Comparison of ENCODE assay signal across 12 cellular contexts in the genomic region with DNA sequence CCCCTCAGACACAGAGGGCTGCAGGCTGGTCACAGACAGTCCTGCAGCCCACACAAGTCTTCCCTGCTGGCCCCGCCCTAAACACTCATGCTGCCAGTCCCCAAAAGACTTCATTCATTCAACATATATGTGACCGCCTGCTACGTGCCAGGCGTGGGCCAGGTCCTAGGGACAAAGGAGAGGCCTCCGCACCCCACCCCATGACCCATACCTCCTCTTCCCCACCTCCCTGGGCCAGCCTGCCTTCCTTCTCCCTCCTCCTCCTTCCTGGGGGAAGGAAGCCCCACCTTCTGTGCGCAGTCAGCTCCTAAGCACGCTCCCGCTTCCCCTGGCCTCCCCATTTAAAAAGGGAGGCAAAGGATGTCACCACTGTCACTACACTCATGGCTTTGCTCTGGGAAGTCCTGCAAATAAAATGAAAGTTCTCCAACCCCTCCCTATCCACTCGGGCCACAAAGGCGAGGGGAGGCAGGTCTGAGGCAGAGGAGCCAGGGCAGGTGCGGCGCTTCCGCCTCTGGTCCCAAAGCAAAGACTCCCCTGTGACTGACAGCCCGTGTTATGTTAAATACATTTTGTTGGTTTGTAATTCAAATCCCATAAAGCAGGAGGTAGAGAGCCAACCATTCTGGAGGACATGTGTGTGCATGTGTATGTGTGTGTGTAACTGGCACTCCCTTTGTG. TPM values are rescaled to one million over a fixed set of nuclear protein-coding genes. Genes with fewer than 3 reads are reported as not detected.
DNase-seq lines count a peak whose midpoint lies in the region; ATAC-seq, FAIRE-seq and TF ChIP-seq lines count a peak whose summit lies in the region.
"Had no signal": no experiment of that assay in that cellular context is flagged by ENCODE, and none has a peak within 500 bp of the region (broad histone marks: within the 10 kb centered on the region; RNA-seq: fewer than 3 reads in every experiment).

No MANE protein-coding gene starts in this region.

- no peaks in the 10 kb centered on the region for H3K9me3 Mint-ChIP-seq in activated T-helper 17 cell treated with anti-CD3 and anti-CD28 coated beads, Interleukin-2, amount 50 U/mL, for 72 hours

- H3K4me3 ChIP-seq in AG10803 (ENCODE audit: low read length) (peak overlapping the region; percentile 5; the same call in 1 of the 2 replicates), DOHH2 (ENCODE audit: low read length) (peak overlapping the region; percentile 64), HepG2 (replicated peaks in 1 of 3; ENCODE audit: insufficient read depth in 1 of 3, low read depth in 2 of 3, low read length in 3 of 3) (no peak overlapping the region; a peak in 2 of 6 replicates), testis (no peak overlapping the region)
- no peak overlapping the region for H3K4me3 ChIP-seq in effector memory CD4-positive, alpha-beta T cell (ENCODE audit: insufficient read depth, low read depth, low read length, poor library complexity, severe bottlenecking)

- peak overlapping the region; percentile 37 for H3K4me3 Mint-ChIP-seq in activated T-helper 17 cell treated with anti-CD3 and anti-CD28 coated beads, Interleukin-2, amount 50 U/mL, for 72 hours

- no TSS peak for BruUV-seq in HepG2 (replicated peaks; lab: Mats Ljungman, UMichigan)

- no peaks in the 10 kb centered on the region for H3F3A ChIP-seq in DOHH2 (ENCODE audit: control insufficient read depth, insufficient read depth)

- no peaks in the 10 kb centered on the region for H4K20me1 ChIP-seq in DOHH2 (ENCODE audit: control insufficient read depth, insufficient read depth, low read depth, low read length)
- H4K20me1 ChIP-seq in HepG2 (ENCODE audit: insufficient read depth, low read length) = no peaks in the 10 kb centered on the region

- no peak overlapping the region for H3K9ac ChIP-seq in HepG2 (ENCODE audit: insufficient read depth, low read depth, low read length)

- H2AFZ ChIP-seq in HepG2 (ENCODE audit: low read length) = no peak overlapping the region

- no peaks in the 10 kb centered on the region for H3K27me3 Mint-ChIP-seq in activated T-helper 17 cell treated with anti-CD3 and anti-CD28 coated beads, Interleukin-2, amount 50 U/mL, for 72 hours

- H3K36me3 Mint-ChIP-seq in activated T-helper 17 cell treated with anti-CD3 and anti-CD28 coated beads, Interleukin-2, amount 50 U/mL, for 72 hours (ENCODE audit: low read depth) = no peaks in the 10 kb centered on the region

- peak overlapping the region; percentile 63 for H3K27ac Mint-ChIP-seq in activated T-helper 17 cell treated with anti-CD3 and anti-CD28 coated beads, Interleukin-2, amount 50 U/mL, for 72 hours

- POLR2A ChIA-PET in HepG2 (lab: Yijun Ruan, JAX) (no interaction called here), HEK293T (lab: Yijun Ruan, JAX) (interaction anchor here (2.1 kb wide), 1 partner anchor 9 kb away, joined by 8 read pairs; a partner anchor contains a TSS)

- peak overlapping the region; percentile 70 for H3K4me2 ChIP-seq in DOHH2 (ENCODE audit: low read length)
- peak overlapping the region; percentile 45 for H3K4me2 ChIP-seq in HepG2 (ENCODE audit: low read depth, low read length)

- no peaks in the 10 kb centered on the region for H3K27me3 ChIP-seq in DOHH2 (ENCODE audit: control insufficient read depth, low read length)
- no peaks in the 10 kb centered on the region for H3K27me3 ChIP-seq in HepG2 (ENCODE audit: control insufficient read depth in 1 of 2, insufficient read depth in 2 of 2, low read length in 2 of 2)
- H3K27me3 ChIP-seq in testis = no peaks in the 10 kb centered on the region
- H3K27me3 ChIP-seq in effector memory CD4-positive, alpha-beta T cell (replicated peaks; ENCODE audit: control insufficient read depth, insufficient read depth, low read length, poor library complexity, severe bottlenecking) = no peaks in the 10 kb centered on the region

- no peaks in the 10 kb centered on the region for H3K79me2 ChIP-seq in DOHH2 (ENCODE audit: control insufficient read depth, low read length)
- H3K79me2 ChIP-seq in HepG2 (ENCODE audit: insufficient read depth, low read length) = no peaks in the 10 kb centered on the region

- in situ Hi-C loops in HepG2 (cut with HindIII; ENCODE audit: extremely low pct_ligation_motif_present, low pct_unique_long_range_greater_than_20kb) = no loop called here

- H3K9me3 ChIP-seq in DOHH2 (ENCODE audit: control insufficient read depth, insufficient read depth, low read length) (no peaks in the 10 kb centered on the region), HepG2 (ENCODE audit: low read length) (no peaks in the 10 kb centered on the region), testis (no peaks in the 10 kb centered on the region)
- no peaks in the 10 kb centered on the region for H3K9me3 ChIP-seq in effector memory CD4-positive, alpha-beta T cell (ENCODE audit: control insufficient read depth, low read length)

- CTCF ChIA-PET in HepG2 (lab: Yijun Ruan, JAX; ENCODE audit: low intra/inter-chr PET ratio, low total read pairs) (no interaction called here), HEK293T (lab: Yijun Ruan, JAX) (no interaction called here)

- TF ChIP-seq EP300 in HepG2 (IDR thresholded peaks at IDR 0.05; ENCODE audit: low read depth in 2 of 2, low read length in 2 of 2) (no peak), HepG2 (CRISPR knock-in tag; IDR thresholded peaks at IDR 0.05; ENCODE audit: borderline replicate concordance) (no peak)

- H3K4me1 Mint-ChIP-seq in activated T-helper 17 cell treated with anti-CD3 and anti-CD28 coated beads, Interleukin-2, amount 50 U/mL, for 72 hours = no peaks in the 10 kb centered on the region

- TF ChIP-seq CTCF in AG10803 (conservative IDR thresholded peaks at IDR 0.05; ENCODE audit: low read length) = no peak
- no peak for TF ChIP-seq CTCF in DOHH2 (IDR thresholded peaks at IDR 0.05; ENCODE audit: low read depth, low read length, poor library complexity, severe bottlenecking)
- TF ChIP-seq CTCF in HepG2 (CRISPR knock-in tag; IDR thresholded peaks at IDR 0.05) = no peak
- no peak for TF ChIP-seq CTCF in testis (IDR thresholded peaks at IDR 0.05)

- peaks cover 29% of the 10 kb centered on the region for H3K4me1 ChIP-seq in DOHH2 (ENCODE audit: control insufficient read depth, low read length)
- peaks cover 14% of the 10 kb centered on the region for H3K4me1 ChIP-seq in HepG2 (ENCODE audit: insufficient read depth, low read length)
- H3K4me1 ChIP-seq in testis = peaks cover 18% of the 10 kb centered on the region
- peaks cover 3% of the 10 kb centered on the region for H3K4me1 ChIP-seq in effector memory CD4-positive, alpha-beta T cell (ENCODE audit: control insufficient read depth, insufficient read depth, low read length, poor library complexity, severe bottlenecking)

- TF ChIP-seq RAD21 in HepG2 (CRISPR knock-in tag; IDR thresholded peaks at IDR 0.05) = no peak

- no peak overlapping the region for H3K27ac ChIP-seq in DOHH2 (ENCODE audit: low read depth, low read length)
- H3K27ac ChIP-seq in HepG2 (ENCODE audit: extremely low read length, insufficient read depth, low read length) = no peak overlapping the region
- no peak overlapping the region for H3K27ac ChIP-seq in testis
- H3K27ac ChIP-seq in effector memory CD4-positive, alpha-beta T cell (ENCODE audit: insufficient read depth, low read length, poor library complexity, severe bottlenecking) = no peak overlapping the region

- intact Hi-C loops in HepG2 (cut with micrococcal nuclease; ENCODE audit: unreplicated experiment) = no loop called here
- intact Hi-C loops in testis (cut with DNase I; ENCODE audit: low total_unique reads) = no loop called here

- H3K36me3 ChIP-seq in DOHH2 (ENCODE audit: control insufficient read depth, low read length) = no peaks in the 10 kb centered on the region
- H3K36me3 ChIP-seq in HepG2 (replicated peaks in 1 of 2; ENCODE audit: control insufficient read depth in 1 of 2, insufficient read depth in 2 of 2, low read length in 2 of 2) = no peaks in the 10 kb centered on the region
- no peaks in the 10 kb centered on the region for H3K36me3 ChIP-seq in testis (ENCODE audit: low read depth, missing control alignments)
- no peaks in the 10 kb centered on the region for H3K36me3 ChIP-seq in effector memory CD4-positive, alpha-beta T cell (ENCODE audit: control insufficient read depth, insufficient read depth, low read length)

- no peaks in the 10 kb centered on the region for H3K9me2 ChIP-seq in DOHH2 (replicated peaks; ENCODE audit: control insufficient read depth, low read length)

- ATAC-seq in activated T-helper 17 cell treated with anti-CD3 and anti-CD28 coated beads, Interleukin-2, amount 50 U/mL, for 72 hours (replicated peaks) = no peak
- ATAC-seq in HepG2 = peak; percentile 20; the same call in 2 of the 3 replicates

- TF ChIP-seq POLR2A in HepG2 (IDR thresholded peaks at IDR 0.05; ENCODE audit: insufficient read depth in 1 of 2, low read depth in 2 of 2, low read length in 2 of 2) (no peak), testis (IDR thresholded peaks at IDR 0.05) (no peak)

- no peak for FAIRE-seq in HepG2 (lab: Jason Lieb, UNC)

- 31% methylated on average over 13 of the region's 14 CpGs for WGBS in HepG2 (ENCODE audit: low lambda C conversion rate)
- 42 to 60% methylated on average over 13 to 14 of the region's 14 CpGs for WGBS in testis, 2 donors

- DNase-seq in AG10803 (ENCODE audit: low read depth) (no peak), HepG2 (ENCODE audit: low spot score) (no peak), DMS53 (lab: John Stamatoyannopoulos, UW) (no peak), testis (no peak), HEK293T (ENCODE audit: extremely low spot score) (no peak)
- no peak for DNase-seq in effector memory CD4-positive, alpha-beta T cell
- DNase-seq: dermis blood vessel endothelial cell; DMS 273 treated with DMSO at 0.1 percent for 48 hours; stimulated activated CD4-positive, alpha-beta T cell treated with anti-CD3 and anti-CD28 coated beads, Interleukin-1b, Interleukin-23, amount 100 ng/mL, for 48 hours had no signal

RNA-seq across cellular contexts. Expression of a gene that starts 9.0 kb away (rescaled TPM):
- not detected for total RNA-seq in activated T-helper 17 cell treated with anti-CD3 and anti-CD28 coated beads, Interleukin-2, amount 50 U/mL, for 72 hours
- total RNA-seq in HepG2 (2016; rRNA removed; fragmentation: Illumina TruSeq; extraction: Trizol) (0.38 and 0.44 TPM in 2 replicates), testis (10 to 100 TPM; 61.6 to 70.0 TPM)
- 0.44 and 0.81 TPM in 2 replicates for total RNA-seq in HepG2 (2016; cell fraction: cytosol; rRNA removed; fragmentation: Illumina TruSeq; extraction: Trizol; ENCODE audit: low read depth)
- total RNA-seq in HepG2 (2016; cell fraction: insoluble cytoplasmic fraction; rRNA removed; fragmentation: Illumina TruSeq; extraction: Trizol) = 0.15 TPM in 1 of 2 replicates, not detected in the other
- 0.14 and 0.65 TPM in 2 replicates for total RNA-seq in HepG2 (2016; cell fraction: membrane; rRNA removed; fragmentation: Illumina TruSeq; extraction: Trizol)
- total RNA-seq in HepG2 (2016; cell fraction: nucleus; rRNA removed; fragmentation: Illumina TruSeq; extraction: Trizol) = 0.31 TPM in 1 of 2 replicates, not detected in the other
- polyA plus RNA-seq in HepG2 (2011; rRNA removed) (0.27 TPM in 1 of 2 replicates, not detected in the other), testis (ENCODE audit: insufficient read depth, low read depth, low replicate concordance) (238 TPM)
- 0.03 and 0.16 TPM in 2 replicates for polyA plus RNA-seq in HepG2 (2011; cell fraction: cytosol; rRNA removed)
- not detected in 2 replicates for polyA plus RNA-seq in HepG2 (2011; cell fraction: nucleus; rRNA removed)
- polyA plus RNA-seq in HepG2 (2012) = 0.12 and 0.21 TPM in 2 replicates
- 0.15 and 0.24 TPM in 2 replicates for polyA plus RNA-seq in HepG2 (2016; cell fraction: cytosol; fragmentation: Illumina TruSeq; extraction: Trizol; ENCODE audit: low read depth)
- polyA plus RNA-seq in HepG2 (2016; cell fraction: insoluble cytoplasmic fraction; fragmentation: Illumina TruSeq; extraction: Trizol; ENCODE audit: low read depth) = 0.34 and 0.57 TPM in 2 replicates
- 0.17 and 0.40 TPM in 2 replicates for polyA plus RNA-seq in HepG2 (2016; cell fraction: membrane; fragmentation: Illumina TruSeq; extraction: Trizol; ENCODE audit: low read depth)
- not detected in 2 replicates for polyA plus RNA-seq in HepG2 (2016; cell fraction: nucleus; fragmentation: Illumina TruSeq; extraction: Trizol; ENCODE audit: insufficient read depth, low read depth)
- polyA minus RNA-seq in HepG2 (2011; rRNA and poly(A)+ RNA removed; ENCODE audit: low replicate concordance) = 0.70 TPM in 1 of 2 replicates, not detected in the other
- not detected in 2 replicates for polyA minus RNA-seq in HepG2 (2011; cell fraction: cytosol; rRNA and poly(A)+ RNA removed)
- 0.50 TPM in 1 of 2 replicates, not detected in the other for polyA minus RNA-seq in HepG2 (2011; cell fraction: nucleus; rRNA and poly(A)+ RNA removed)

RNA-seq across cellular contexts. Expression of a gene that starts 9.3 kb away (rescaled TPM):
- total RNA-seq in activated T-helper 17 cell treated with anti-CD3 and anti-CD28 coated beads, Interleukin-2, amount 50 U/mL, for 72 hours = 10 to 100 TPM; 14.0 to 15.7 TPM
- 6.6 and 15.9 TPM in 2 replicates for total RNA-seq in HepG2 (2016; rRNA removed; fragmentation: Illumina TruSeq; extraction: Trizol)
- 34.4 and 34.9 TPM in 2 replicates for total RNA-seq in HepG2 (2016; cell fraction: cytosol; rRNA removed; fragmentation: Illumina TruSeq; extraction: Trizol; ENCODE audit: low read depth)
- total RNA-seq in HepG2 (2016; cell fraction: insoluble cytoplasmic fraction; rRNA removed; fragmentation: Illumina TruSeq; extraction: Trizol) = 6.2 and 13.8 TPM in 2 replicates
- 29.2 and 30.9 TPM in 2 replicates for total RNA-seq in HepG2 (2016; cell fraction: membrane; rRNA removed; fragmentation: Illumina TruSeq; extraction: Trizol)
- total RNA-seq in HepG2 (2016; cell fraction: nucleus; rRNA removed; fragmentation: Illumina TruSeq; extraction: Trizol) = 17.3 and 17.4 TPM in 2 replicates
- polyA plus RNA-seq in HepG2 (2011; rRNA removed) = 11.4 and 14.4 TPM in 2 replicates
- polyA plus RNA-seq in HepG2 (2011; cell fraction: cytosol; rRNA removed) = 5.8 and 7.5 TPM in 2 replicates
- polyA plus RNA-seq in HepG2 (2011; cell fraction: nucleus; rRNA removed) = 58.0 and 68.7 TPM in 2 replicates
- polyA plus RNA-seq in HepG2 (2012) = 6.3 and 7.6 TPM in 2 replicates
- polyA plus RNA-seq in HepG2 (2016; cell fraction: cytosol; fragmentation: Illumina TruSeq; extraction: Trizol; ENCODE audit: low read depth) = 2.4 and 2.5 TPM in 2 replicates
- 3.9 and 5.0 TPM in 2 replicates for polyA plus RNA-seq in HepG2 (2016; cell fraction: insoluble cytoplasmic fraction; fragmentation: Illumina TruSeq; extraction: Trizol; ENCODE audit: low read depth)
- polyA plus RNA-seq in HepG2 (2016; cell fraction: membrane; fragmentation: Illumina TruSeq; extraction: Trizol; ENCODE audit: low read depth) = 3.0 and 4.2 TPM in 2 replicates
- 32.9 and 37.2 TPM in 2 replicates for polyA plus RNA-seq in HepG2 (2016; cell fraction: nucleus; fragmentation: Illumina TruSeq; extraction: Trizol; ENCODE audit: insufficient read depth, low read depth)
- 23.8 and 32.8 TPM in 2 replicates for polyA minus RNA-seq in HepG2 (2011; rRNA and poly(A)+ RNA removed; ENCODE audit: low replicate concordance)
- polyA minus RNA-seq in HepG2 (2011; cell fraction: cytosol; rRNA and poly(A)+ RNA removed) = 3.9 and 4.8 TPM in 2 replicates
- 25.6 and 28.0 TPM in 2 replicates for polyA minus RNA-seq in HepG2 (2011; cell fraction: nucleus; rRNA and poly(A)+ RNA removed)
- 10 to 100 TPM; 40.4 to 40.6 TPM for total RNA-seq in testis
- polyA plus RNA-seq in testis (ENCODE audit: insufficient read depth, low read depth, low replicate concordance) = 18.6 TPM

RNA-seq across cellular contexts. Expression of a gene that starts 23.6 kb away (rescaled TPM):
- total RNA-seq in activated T-helper 17 cell treated with anti-CD3 and anti-CD28 coated beads, Interleukin-2, amount 50 U/mL, for 72 hours = 10 to 100 TPM in 1 of 2 donors, 1 to 10 TPM in 1; 9.7 to 12.5 TPM
- total RNA-seq in HepG2 (2016; rRNA removed; fragmentation: Illumina TruSeq; extraction: Trizol) = 8.1 and 12.2 TPM in 2 replicates
- 1.6 and 1.9 TPM in 2 replicates for total RNA-seq in HepG2 (2016; cell fraction: cytosol; rRNA removed; fragmentation: Illumina TruSeq; extraction: Trizol; ENCODE audit: low read depth)
- 8.1 and 12.2 TPM in 2 replicates for total RNA-seq in HepG2 (2016; cell fraction: insoluble cytoplasmic fraction; rRNA removed; fragmentation: Illumina TruSeq; extraction: Trizol)
- total RNA-seq in HepG2 (2016; cell fraction: membrane; rRNA removed; fragmentation: Illumina TruSeq; extraction: Trizol) = 3.8 and 4.4 TPM in 2 replicates
- 9.6 and 15.9 TPM in 2 replicates for total RNA-seq in HepG2 (2016; cell fraction: nucleus; rRNA removed; fragmentation: Illumina TruSeq; extraction: Trizol)
- polyA plus RNA-seq in HepG2 (2011; rRNA removed) = 6.1 and 7.4 TPM in 2 replicates
- 3.0 and 4.9 TPM in 2 replicates for polyA plus RNA-seq in HepG2 (2011; cell fraction: cytosol; rRNA removed)
- polyA plus RNA-seq in HepG2 (2011; cell fraction: nucleus; rRNA removed) = 17.2 and 20.4 TPM in 2 replicates
- 3.2 and 3.5 TPM in 2 replicates for polyA plus RNA-seq in HepG2 (2012)
- 0.76 and 0.78 TPM in 2 replicates for polyA plus RNA-seq in HepG2 (2016; cell fraction: cytosol; fragmentation: Illumina TruSeq; extraction: Trizol; ENCODE audit: low read depth)
- 5.1 and 5.9 TPM in 2 replicates for polyA plus RNA-seq in HepG2 (2016; cell fraction: insoluble cytoplasmic fraction; fragmentation: Illumina TruSeq; extraction: Trizol; ENCODE audit: low read depth)
- 1.9 and 2.5 TPM in 2 replicates for polyA plus RNA-seq in HepG2 (2016; cell fraction: membrane; fragmentation: Illumina TruSeq; extraction: Trizol; ENCODE audit: low read depth)
- polyA plus RNA-seq in HepG2 (2016; cell fraction: nucleus; fragmentation: Illumina TruSeq; extraction: Trizol; ENCODE audit: insufficient read depth, low read depth) = 19.3 and 24.8 TPM in 2 replicates
- polyA minus RNA-seq in HepG2 (2011; rRNA and poly(A)+ RNA removed; ENCODE audit: low replicate concordance) = 17.1 and 19.6 TPM in 2 replicates
- polyA minus RNA-seq in HepG2 (2011; cell fraction: cytosol; rRNA and poly(A)+ RNA removed) = 2.6 and 3.3 TPM in 2 replicates
- polyA minus RNA-seq in HepG2 (2011; cell fraction: nucleus; rRNA and poly(A)+ RNA removed) = 11.8 and 12.1 TPM in 2 replicates
- 10 to 100 TPM; 24.3 to 24.9 TPM for total RNA-seq in testis
- 12.5 TPM for polyA plus RNA-seq in testis (ENCODE audit: insufficient read depth, low read depth, low replicate concordance)

RNA-seq across cellular contexts. Expression of a gene that starts 44.8 kb away (rescaled TPM):
- not detected for total RNA-seq in activated T-helper 17 cell treated with anti-CD3 and anti-CD28 coated beads, Interleukin-2, amount 50 U/mL, for 72 hours
- total RNA-seq in HepG2 (2016; rRNA removed; fragmentation: Illumina TruSeq; extraction: Trizol) = 0.22 TPM in 1 of 2 replicates, not detected in the other
- total RNA-seq in HepG2 (2016; cell fraction: cytosol; rRNA removed; fragmentation: Illumina TruSeq; extraction: Trizol; ENCODE audit: low read depth) = not detected in 2 replicates
- total RNA-seq in HepG2 (2016; cell fraction: insoluble cytoplasmic fraction; rRNA removed; fragmentation: Illumina TruSeq; extraction: Trizol) = not detected in 2 replicates
- total RNA-seq in HepG2 (2016; cell fraction: membrane; rRNA removed; fragmentation: Illumina TruSeq; extraction: Trizol) = not detected in 2 replicates
- total RNA-seq in HepG2 (2016; cell fraction: nucleus; rRNA removed; fragmentation: Illumina TruSeq; extraction: Trizol) = not detected in 2 replicates
- 0.31 TPM in 1 of 2 replicates, not detected in the other for polyA plus RNA-seq in HepG2 (2011; rRNA removed)
- polyA plus RNA-seq in HepG2 (2011; cell fraction: cytosol; rRNA removed) = not detected in 2 replicates
- polyA plus RNA-seq in HepG2 (2011; cell fraction: nucleus; rRNA removed) = 0.29 and 0.43 TPM in 2 replicates
- 0.50 TPM in 1 of 2 replicates, not detected in the other for polyA plus RNA-seq in HepG2 (2012)
- polyA plus RNA-seq in HepG2 (2016; cell fraction: cytosol; fragmentation: Illumina TruSeq; extraction: Trizol; ENCODE audit: low read depth) = not detected in 2 replicates
- not detected in 2 replicates for polyA plus RNA-seq in HepG2 (2016; cell fraction: insoluble cytoplasmic fraction; fragmentation: Illumina TruSeq; extraction: Trizol; ENCODE audit: low read depth)
- not detected in 2 replicates for polyA plus RNA-seq in HepG2 (2016; cell fraction: membrane; fragmentation: Illumina TruSeq; extraction: Trizol; ENCODE audit: low read depth)
- not detected in 2 replicates for polyA plus RNA-seq in HepG2 (2016; cell fraction: nucleus; fragmentation: Illumina TruSeq; extraction: Trizol; ENCODE audit: insufficient read depth, low read depth)
- 0.89 TPM in 1 of 2 replicates, not detected in the other for polyA minus RNA-seq in HepG2 (2011; rRNA and poly(A)+ RNA removed; ENCODE audit: low replicate concordance)
- polyA minus RNA-seq in HepG2 (2011; cell fraction: cytosol; rRNA and poly(A)+ RNA removed) = not detected in 2 replicates
- polyA minus RNA-seq in HepG2 (2011; cell fraction: nucleus; rRNA and poly(A)+ RNA removed) = not detected in 2 replicates
- total RNA-seq in testis = 10 to 100 TPM; 61.0 to 68.1 TPM
- 310 TPM for polyA plus RNA-seq in testis (ENCODE audit: insufficient read depth, low read depth, low replicate concordance)
- total RNA-seq: dermis blood vessel endothelial cell, NCI-H460 had no signal

RNA-seq across cellular contexts. Expression of a gene that starts 50.0 kb away (rescaled TPM):
- total RNA-seq in activated T-helper 17 cell treated with anti-CD3 and anti-CD28 coated beads, Interleukin-2, amount 50 U/mL, for 72 hours = 10 to 100 TPM; 16.8 to 28.7 TPM
- total RNA-seq in HepG2 (2016; rRNA removed; fragmentation: Illumina TruSeq; extraction: Trizol) (40.5 and 41.0 TPM in 2 replicates), testis (10 to 100 TPM; 33.6 to 48.6 TPM)
- total RNA-seq in HepG2 (2016; cell fraction: cytosol; rRNA removed; fragmentation: Illumina TruSeq; extraction: Trizol; ENCODE audit: low read depth) = 10.3 and 11.1 TPM in 2 replicates
- 42.6 and 42.7 TPM in 2 replicates for total RNA-seq in HepG2 (2016; cell fraction: insoluble cytoplasmic fraction; rRNA removed; fragmentation: Illumina TruSeq; extraction: Trizol)
- 18.6 and 20.4 TPM in 2 replicates for total RNA-seq in HepG2 (2016; cell fraction: membrane; rRNA removed; fragmentation: Illumina TruSeq; extraction: Trizol)
- 16.9 and 17.3 TPM in 2 replicates for total RNA-seq in HepG2 (2016; cell fraction: nucleus; rRNA removed; fragmentation: Illumina TruSeq; extraction: Trizol)
- polyA plus RNA-seq in HepG2 (2011; rRNA removed) (28.0 and 28.9 TPM in 2 replicates), testis (ENCODE audit: insufficient read depth, low read depth, low replicate concordance) (34.3 TPM)
- polyA plus RNA-seq in HepG2 (2011; cell fraction: cytosol; rRNA removed) = 27.9 and 47.5 TPM in 2 replicates
- 33.3 and 34.9 TPM in 2 replicates for polyA plus RNA-seq in HepG2 (2011; cell fraction: nucleus; rRNA removed)
- polyA plus RNA-seq in HepG2 (2012) = 17.6 and 17.9 TPM in 2 replicates
- polyA plus RNA-seq in HepG2 (2016; cell fraction: cytosol; fragmentation: Illumina TruSeq; extraction: Trizol; ENCODE audit: low read depth) = 13.1 and 13.9 TPM in 2 replicates
- polyA plus RNA-seq in HepG2 (2016; cell fraction: insoluble cytoplasmic fraction; fragmentation: Illumina TruSeq; extraction: Trizol; ENCODE audit: low read depth) = 49.7 and 50.3 TPM in 2 replicates
- polyA plus RNA-seq in HepG2 (2016; cell fraction: membrane; fragmentation: Illumina TruSeq; extraction: Trizol; ENCODE audit: low read depth) = 15.2 and 17.7 TPM in 2 replicates
- polyA plus RNA-seq in HepG2 (2016; cell fraction: nucleus; fragmentation: Illumina TruSeq; extraction: Trizol; ENCODE audit: insufficient read depth, low read depth) = 32.3 and 35.4 TPM in 2 replicates
- 14.3 and 41.1 TPM in 2 replicates for polyA minus RNA-seq in HepG2 (2011; rRNA and poly(A)+ RNA removed; ENCODE audit: low replicate concordance)
- polyA minus RNA-seq in HepG2 (2011; cell fraction: cytosol; rRNA and poly(A)+ RNA removed) = 8.9 and 10.9 TPM in 2 replicates
- 10.6 and 11.6 TPM in 2 replicates for polyA minus RNA-seq in HepG2 (2011; cell fraction: nucleus; rRNA and poly(A)+ RNA removed)

Comparison
In these comparisons a context has a peak if more than half of its experiments do, and no peak if none do; other contexts are left out.
1. H3K4me3 ChIP-seq: peak in AG10803 (single experiment) and DOHH2 (single experiment); none in HepG2 (0 of 3), testis (0 of 2) and effector memory CD4-positive, alpha-beta T cell (single experiment).
2. RNA of a gene that starts 9.0 kb away (total RNA-seq): 61.6 to 70.0 TPM in testis; 0.14 to 0.81 TPM in HepG2 and not detected in activated T-helper 17 cell treated with anti-CD3 and anti-CD28 coated beads, Interleukin-2, amount 50 U/mL, for 72 hours; every median in the first group is over 10 times any median in the second.